ENCODE assay signal across 1 cellular context in genomic region chr7:66535414-66536329, GRCh38.
TF ChIP-seq lines count a peak whose summit lies in the region.

No MANE protein-coding gene starts in this region.

TF ChIP-seq in HepG2, 621 proteins besides CTCF, POLR2A, EP300 and RAD21 (continues in another document):
- peak; percentile 10; the same call in 1 of the 2 replicates for TF ChIP-seq SP5 (CRISPR knock-in tag; IDR thresholded peaks at IDR 0.05; ENCODE audit: borderline replicate concordance, low read depth)
- TF ChIP-seq THAP11 (CRISPR knock-in tag; IDR thresholded peaks at IDR 0.05) = no peak
- no peak for TF ChIP-seq ZNF674 (CRISPR knock-in tag; IDR thresholded peaks at IDR 0.05; ENCODE audit: low read depth)
- no peak for TF ChIP-seq U2AF2 (IDR thresholded peaks at IDR 0.05; ENCODE audit: low read depth, low read length)
- TF ChIP-seq RARG (CRISPR knock-in tag; IDR thresholded peaks at IDR 0.05; ENCODE audit: low read depth) = no peak
- peak; percentile 47; the same call in 1 of the 2 replicates for TF ChIP-seq ZBTB21 (CRISPR knock-in tag; IDR thresholded peaks at IDR 0.05)
- peak; percentile 40; the same call in 1 of the 2 replicates for TF ChIP-seq EHMT2 (IDR thresholded peaks at IDR 0.05; ENCODE audit: borderline replicate concordance, low read depth, low read length)
- no peak for TF ChIP-seq TCF12 (IDR thresholded peaks at IDR 0.05)
- TF ChIP-seq TCF12 (CRISPR knock-in tag; IDR thresholded peaks at IDR 0.05) = no peak
- TF ChIP-seq ZNF614 (CRISPR knock-in tag; IDR thresholded peaks at IDR 0.05; ENCODE audit: borderline replicate concordance) = peak; percentile 94
- TF ChIP-seq CAMTA2 (CRISPR knock-in tag; IDR thresholded peaks at IDR 0.05; ENCODE audit: borderline replicate concordance) = no peak
- no peak for TF ChIP-seq MTF1 (CRISPR knock-in tag; IDR thresholded peaks at IDR 0.05)
- peak; percentile 70 for TF ChIP-seq ZNF121 (CRISPR knock-in tag; IDR thresholded peaks at IDR 0.05)
- TF ChIP-seq ZFP90 (CRISPR knock-in tag; IDR thresholded peaks at IDR 0.05; ENCODE audit: borderline replicate concordance) = peak; percentile 68; the same call in 1 of the 2 replicates
- no peak for TF ChIP-seq ZNF414 (CRISPR knock-in tag; IDR thresholded peaks at IDR 0.05)
- no peak for TF ChIP-seq NRL (CRISPR knock-in tag; IDR thresholded peaks at IDR 0.05; ENCODE audit: borderline replicate concordance)
- peak; percentile 83 for TF ChIP-seq MTA1 (CRISPR knock-in tag; IDR thresholded peaks at IDR 0.05; ENCODE audit: borderline replicate concordance)
- TF ChIP-seq BRF2 (CRISPR knock-in tag; IDR thresholded peaks at IDR 0.05) = peak; percentile 82; the same call in 1 of the 2 replicates
- no peak for TF ChIP-seq ZNF746 (CRISPR knock-in tag; IDR thresholded peaks at IDR 0.05)
- no peak for TF ChIP-seq IRF1 (CRISPR knock-in tag; IDR thresholded peaks at IDR 0.05; ENCODE audit: low read depth)
- TF ChIP-seq, protein P1, sequence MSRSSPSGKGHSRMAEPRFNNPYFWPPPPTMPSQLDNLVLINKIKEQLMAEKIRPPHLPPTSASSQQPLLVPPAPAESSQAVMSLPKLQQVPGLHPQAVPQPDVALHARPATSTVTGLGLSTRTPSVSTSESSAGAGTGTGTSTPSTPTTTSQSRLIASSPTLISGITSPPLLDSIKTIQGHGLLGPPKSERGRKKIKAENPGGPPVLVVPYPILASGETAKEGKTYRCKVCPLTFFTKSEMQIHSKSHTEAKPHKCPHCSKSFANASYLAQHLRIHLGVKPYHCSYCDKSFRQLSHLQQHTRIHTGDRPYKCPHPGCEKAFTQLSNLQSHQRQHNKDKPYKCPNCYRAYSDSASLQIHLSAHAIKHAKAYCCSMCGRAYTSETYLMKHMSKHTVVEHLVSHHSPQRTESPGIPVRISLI (CRISPR knock-in tag; IDR thresholded peaks at IDR 0.05; ENCODE audit: borderline replicate concordance) = peak; percentile 83
- no peak; the same call in 1 of the 2 replicates for TF ChIP-seq HMG20B (CRISPR knock-in tag; conservative IDR thresholded peaks at IDR 0.05)
- TF ChIP-seq ZFP82 (CRISPR knock-in tag; IDR thresholded peaks at IDR 0.05; ENCODE audit: borderline replicate concordance) = no peak
- TF ChIP-seq KDM4B (CRISPR knock-in tag; IDR thresholded peaks at IDR 0.05) = no peak
- TF ChIP-seq ELF1 (CRISPR knock-in tag; IDR thresholded peaks at IDR 0.05) = no peak; the same call in 1 of the 2 replicates
- TF ChIP-seq, protein P2, sequence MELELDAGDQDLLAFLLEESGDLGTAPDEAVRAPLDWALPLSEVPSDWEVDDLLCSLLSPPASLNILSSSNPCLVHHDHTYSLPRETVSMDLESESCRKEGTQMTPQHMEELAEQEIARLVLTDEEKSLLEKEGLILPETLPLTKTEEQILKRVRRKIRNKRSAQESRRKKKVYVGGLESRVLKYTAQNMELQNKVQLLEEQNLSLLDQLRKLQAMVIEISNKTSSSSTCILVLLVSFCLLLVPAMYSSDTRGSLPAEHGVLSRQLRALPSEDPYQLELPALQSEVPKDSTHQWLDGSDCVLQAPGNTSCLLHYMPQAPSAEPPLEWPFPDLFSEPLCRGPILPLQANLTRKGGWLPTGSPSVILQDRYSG (CRISPR knock-in tag; IDR thresholded peaks at IDR 0.05) = no peak; the same call in 1 of the 2 replicates
- TF ChIP-seq ZNF670 (CRISPR knock-in tag; IDR thresholded peaks at IDR 0.05; ENCODE audit: borderline replicate concordance) = 0 out of 2 replicates have a peak, but pooled peaks have one; percentile 40
- TF ChIP-seq WIZ (CRISPR knock-in tag; IDR thresholded peaks at IDR 0.05) = no peak
- TF ChIP-seq KDM3A (CRISPR knock-in tag; IDR thresholded peaks at IDR 0.05; ENCODE audit: low read depth) = 0 out of 2 replicates have a peak, but pooled peaks have one; percentile 83
- TF ChIP-seq PRMT3 (CRISPR knock-in tag; IDR thresholded peaks at IDR 0.05; ENCODE audit: borderline replicate concordance, low read depth) = peak; percentile 60; the same call in 1 of the 2 replicates
- no peak for TF ChIP-seq ZNF547 (CRISPR knock-in tag; IDR thresholded peaks at IDR 0.05)
- TF ChIP-seq TBX3 (IDR thresholded peaks at IDR 0.05; ENCODE audit: borderline replicate concordance) = peak; percentile 28; the same call in 1 of the 2 replicates
- TF ChIP-seq ZNF34 (CRISPR knock-in tag; IDR thresholded peaks at IDR 0.05; ENCODE audit: borderline replicate concordance) = 0 out of 2 replicates have a peak, but pooled peaks have one; percentile 77
- TF ChIP-seq, protein P3, sequence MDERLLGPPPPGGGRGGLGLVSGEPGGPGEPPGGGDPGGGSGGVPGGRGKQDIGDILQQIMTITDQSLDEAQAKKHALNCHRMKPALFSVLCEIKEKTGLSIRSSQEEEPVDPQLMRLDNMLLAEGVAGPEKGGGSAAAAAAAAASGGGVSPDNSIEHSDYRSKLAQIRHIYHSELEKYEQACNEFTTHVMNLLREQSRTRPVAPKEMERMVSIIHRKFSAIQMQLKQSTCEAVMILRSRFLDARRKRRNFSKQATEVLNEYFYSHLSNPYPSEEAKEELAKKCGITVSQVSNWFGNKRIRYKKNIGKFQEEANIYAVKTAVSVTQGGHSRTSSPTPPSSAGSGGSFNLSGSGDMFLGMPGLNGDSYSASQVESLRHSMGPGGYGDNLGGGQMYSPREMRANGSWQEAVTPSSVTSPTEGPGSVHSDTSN (CRISPR knock-in tag; IDR thresholded peaks at IDR 0.05) = no peak
- peak; percentile 87 for TF ChIP-seq ZNF652 (CRISPR knock-in tag; IDR thresholded peaks at IDR 0.05; ENCODE audit: borderline replicate concordance, low read depth)
- TF ChIP-seq TMF1 (CRISPR knock-in tag; IDR thresholded peaks at IDR 0.05; ENCODE audit: low read depth) = no peak
- TF ChIP-seq ZNF501 (CRISPR knock-in tag; IDR thresholded peaks at IDR 0.05) = peak; percentile 91
- TF ChIP-seq YY1 (IDR thresholded peaks at IDR 0.05; ENCODE audit: insufficient read depth, insufficient replicate concordance, low read depth, low read length) = no peak
- no peak for TF ChIP-seq ZNF235 (CRISPR knock-in tag; IDR thresholded peaks at IDR 0.05; ENCODE audit: borderline replicate concordance)
- TF ChIP-seq TIGD3 (CRISPR knock-in tag; IDR thresholded peaks at IDR 0.05; ENCODE audit: borderline replicate concordance) = peak; percentile 18; the same call in 1 of the 2 replicates
- no peak for TF ChIP-seq ZEB1 (IDR thresholded peaks at IDR 0.05; ENCODE audit: insufficient replicate concordance, low read depth)
- TF ChIP-seq KAT7 (CRISPR knock-in tag; IDR thresholded peaks at IDR 0.05; ENCODE audit: borderline replicate concordance) = peak; percentile 49; the same call in 1 of the 2 replicates
- no peak for TF ChIP-seq ONECUT2 (CRISPR knock-in tag; IDR thresholded peaks at IDR 0.05)
- TF ChIP-seq RAD51 (IDR thresholded peaks at IDR 0.05; ENCODE audit: borderline replicate concordance) = no peak
- TF ChIP-seq, protein P4, sequence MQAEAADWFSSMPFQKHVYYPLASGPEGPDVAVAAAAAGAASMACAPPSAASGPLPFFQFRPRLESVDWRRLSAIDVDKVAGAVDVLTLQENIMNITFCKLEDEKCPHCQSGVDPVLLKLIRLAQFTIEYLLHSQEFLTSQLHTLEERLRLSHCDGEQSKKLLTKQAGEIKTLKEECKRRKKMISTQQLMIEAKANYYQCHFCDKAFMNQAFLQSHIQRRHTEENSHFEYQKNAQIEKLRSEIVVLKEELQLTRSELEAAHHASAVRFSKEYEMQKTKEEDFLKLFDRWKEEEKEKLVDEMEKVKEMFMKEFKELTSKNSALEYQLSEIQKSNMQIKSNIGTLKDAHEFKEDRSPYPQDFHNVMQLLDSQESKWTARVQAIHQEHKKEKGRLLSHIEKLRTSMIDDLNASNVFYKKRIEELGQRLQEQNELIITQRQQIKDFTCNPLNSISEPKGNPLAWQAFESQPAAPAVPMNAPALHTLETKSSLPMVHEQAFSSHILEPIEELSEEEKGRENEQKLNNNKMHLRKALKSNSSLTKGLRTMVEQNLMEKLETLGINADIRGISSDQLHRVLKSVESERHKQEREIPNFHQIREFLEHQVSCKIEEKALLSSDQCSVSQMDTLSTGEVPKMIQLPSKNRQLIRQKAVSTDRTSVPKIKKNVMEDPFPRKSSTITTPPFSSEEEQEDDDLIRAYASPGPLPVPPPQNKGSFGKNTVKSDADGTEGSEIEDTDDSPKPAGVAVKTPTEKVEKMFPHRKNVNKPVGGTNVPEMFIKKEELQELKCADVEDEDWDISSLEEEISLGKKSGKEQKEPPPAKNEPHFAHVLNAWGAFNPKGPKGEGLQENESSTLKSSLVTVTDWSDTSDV (CRISPR knock-in tag; IDR thresholded peaks at IDR 0.05) = 0 out of 2 replicates have a peak, but pooled peaks have one; percentile 30
- TF ChIP-seq, protein P5, sequence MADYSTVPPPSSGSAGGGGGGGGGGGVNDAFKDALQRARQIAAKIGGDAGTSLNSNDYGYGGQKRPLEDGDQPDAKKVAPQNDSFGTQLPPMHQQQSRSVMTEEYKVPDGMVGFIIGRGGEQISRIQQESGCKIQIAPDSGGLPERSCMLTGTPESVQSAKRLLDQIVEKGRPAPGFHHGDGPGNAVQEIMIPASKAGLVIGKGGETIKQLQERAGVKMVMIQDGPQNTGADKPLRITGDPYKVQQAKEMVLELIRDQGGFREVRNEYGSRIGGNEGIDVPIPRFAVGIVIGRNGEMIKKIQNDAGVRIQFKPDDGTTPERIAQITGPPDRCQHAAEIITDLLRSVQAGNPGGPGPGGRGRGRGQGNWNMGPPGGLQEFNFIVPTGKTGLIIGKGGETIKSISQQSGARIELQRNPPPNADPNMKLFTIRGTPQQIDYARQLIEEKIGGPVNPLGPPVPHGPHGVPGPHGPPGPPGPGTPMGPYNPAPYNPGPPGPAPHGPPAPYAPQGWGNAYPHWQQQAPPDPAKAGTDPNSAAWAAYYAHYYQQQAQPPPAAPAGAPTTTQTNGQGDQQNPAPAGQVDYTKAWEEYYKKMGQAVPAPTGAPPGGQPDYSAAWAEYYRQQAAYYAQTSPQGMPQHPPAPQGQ (CRISPR knock-in tag; IDR thresholded peaks at IDR 0.05; ENCODE audit: borderline replicate concordance) = no peak
- TF ChIP-seq, protein P6, sequence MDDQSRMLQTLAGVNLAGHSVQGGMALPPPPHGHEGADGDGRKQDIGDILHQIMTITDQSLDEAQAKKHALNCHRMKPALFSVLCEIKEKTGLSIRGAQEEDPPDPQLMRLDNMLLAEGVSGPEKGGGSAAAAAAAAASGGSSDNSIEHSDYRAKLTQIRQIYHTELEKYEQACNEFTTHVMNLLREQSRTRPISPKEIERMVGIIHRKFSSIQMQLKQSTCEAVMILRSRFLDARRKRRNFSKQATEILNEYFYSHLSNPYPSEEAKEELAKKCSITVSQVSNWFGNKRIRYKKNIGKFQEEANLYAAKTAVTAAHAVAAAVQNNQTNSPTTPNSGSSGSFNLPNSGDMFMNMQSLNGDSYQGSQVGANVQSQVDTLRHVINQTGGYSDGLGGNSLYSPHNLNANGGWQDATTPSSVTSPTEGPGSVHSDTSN (CRISPR knock-in tag; IDR thresholded peaks at IDR 0.05; ENCODE audit: borderline replicate concordance) = no peak
- TF ChIP-seq, protein P7, sequence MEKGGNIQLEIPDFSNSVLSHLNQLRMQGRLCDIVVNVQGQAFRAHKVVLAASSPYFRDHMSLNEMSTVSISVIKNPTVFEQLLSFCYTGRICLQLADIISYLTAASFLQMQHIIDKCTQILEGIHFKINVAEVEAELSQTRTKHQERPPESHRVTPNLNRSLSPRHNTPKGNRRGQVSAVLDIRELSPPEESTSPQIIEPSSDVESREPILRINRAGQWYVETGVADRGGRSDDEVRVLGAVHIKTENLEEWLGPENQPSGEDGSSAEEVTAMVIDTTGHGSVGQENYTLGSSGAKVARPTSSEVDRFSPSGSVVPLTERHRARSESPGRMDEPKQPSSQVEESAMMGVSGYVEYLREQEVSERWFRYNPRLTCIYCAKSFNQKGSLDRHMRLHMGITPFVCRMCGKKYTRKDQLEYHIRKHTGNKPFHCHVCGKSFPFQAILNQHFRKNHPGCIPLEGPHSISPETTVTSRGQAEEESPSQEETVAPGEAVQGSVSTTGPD (CRISPR knock-in tag; IDR thresholded peaks at IDR 0.05) = 0 out of 2 replicates have a peak, but pooled peaks have one; percentile 59
- no peak for TF ChIP-seq ZNF224 (CRISPR knock-in tag; IDR thresholded peaks at IDR 0.05)
- TF ChIP-seq GRHL1 (CRISPR knock-in tag; conservative IDR thresholded peaks at IDR 0.05) = no peak
